In the genomic region with DNA sequence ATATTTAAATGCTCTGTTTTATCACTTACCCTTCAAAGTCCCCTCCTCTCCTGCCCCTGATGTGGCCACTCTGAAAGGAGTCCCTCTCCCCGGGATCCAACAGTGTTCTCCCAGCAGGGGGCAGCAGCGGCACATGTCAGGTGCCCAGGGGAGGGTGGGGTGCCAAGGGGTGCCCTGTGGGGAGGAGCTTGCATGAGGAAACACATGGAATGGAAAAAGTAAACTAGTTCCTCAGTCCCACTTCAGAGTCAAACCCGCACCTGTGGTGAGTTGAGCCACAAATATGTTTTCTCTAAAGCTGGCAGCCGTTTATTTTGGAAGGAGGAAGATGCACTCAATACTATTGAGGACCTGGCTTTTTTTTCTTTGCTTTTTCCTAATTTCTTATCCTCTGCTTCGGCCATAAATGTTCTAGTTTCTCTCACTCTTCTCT, we compare ENCODE assay signal across 8 cellular contexts. TPM values are rescaled to one million over a fixed set of nuclear protein-coding genes. Genes with fewer than 3 reads are reported as not detected.
DNase-seq lines count a peak whose midpoint lies in the region; ATAC-seq and TF ChIP-seq lines count a peak whose summit lies in the region.

No MANE protein-coding gene starts in this region.

- no peaks in the 10 kb centered on the region for H3K9me3 Mint-ChIP-seq in nephron progenitor cell
- no peaks in the 10 kb centered on the region for H3K9me3 Mint-ChIP-seq in stimulated activated naive CD8-positive, alpha-beta T cell treated with anti-CD3 and anti-CD28 coated beads, Interleukin-15, Interleukin-2, amounts not matched to agents 100 ng/mL and 50 ng/mL, for 24 hours

- in situ Hi-C loops in Caki2 (cut with HindIII; ENCODE audit: low pct_unique_long_range_greater_than_20kb, low sequenced_read_pairs): no loop called here

- H2AFZ ChIP-seq in fibroblast of lung (ENCODE audit: low read length): no peak overlapping the region

- H4K20me1 ChIP-seq in fibroblast of lung (ENCODE audit: control insufficient read depth, extremely low read depth, insufficient read depth, low read length): no peaks in the 10 kb centered on the region

- H3K27ac Mint-ChIP-seq in nephron progenitor cell: no peak overlapping the region
- H3K27ac Mint-ChIP-seq in stimulated activated naive CD8-positive, alpha-beta T cell treated with anti-CD3 and anti-CD28 coated beads, Interleukin-15, Interleukin-2, amounts not matched to agents 100 ng/mL and 50 ng/mL, for 24 hours: peak overlapping the region; percentile 87

- H3K27ac ChIP-seq in RWPE1 (no peak overlapping the region), fibroblast of lung (ENCODE audit: insufficient read depth, low read length) (no peak overlapping the region)

- H3K27me3 ChIP-seq in fibroblast of lung (ENCODE audit: control insufficient read depth, insufficient read depth, low read length): peaks cover 4% of the 10 kb centered on the region

- H3K36me3 ChIP-seq in fibroblast of lung (ENCODE audit: control insufficient read depth, insufficient read depth, low read length): no peaks in the 10 kb centered on the region

- no peaks in the 10 kb centered on the region for H3K36me3 Mint-ChIP-seq in nephron progenitor cell (ENCODE audit: low read depth)
- H3K36me3 Mint-ChIP-seq in stimulated activated naive CD8-positive, alpha-beta T cell treated with anti-CD3 and anti-CD28 coated beads, Interleukin-15, Interleukin-2, amounts not matched to agents 100 ng/mL and 50 ng/mL, for 24 hours (ENCODE audit: low read depth): no peaks in the 10 kb centered on the region

- POLR2A ChIA-PET in RWPE1 (lab: Yijun Ruan, JAX; ENCODE audit: low non-redundant PET): no interaction called here

- no peak overlapping the region for H3K9ac ChIP-seq in fibroblast of lung (ENCODE audit: insufficient read depth, low read length)

- H3K79me2 ChIP-seq in fibroblast of lung (ENCODE audit: control insufficient read depth, insufficient read depth, low read length): no peaks in the 10 kb centered on the region

- H3K4me1 Mint-ChIP-seq in nephron progenitor cell: peaks cover 19% of the 10 kb centered on the region
- H3K4me1 Mint-ChIP-seq in stimulated activated naive CD8-positive, alpha-beta T cell treated with anti-CD3 and anti-CD28 coated beads, Interleukin-15, Interleukin-2, amounts not matched to agents 100 ng/mL and 50 ng/mL, for 24 hours (ENCODE audit: low read depth): peaks cover 35% of the 10 kb centered on the region

- H3K9me3 ChIP-seq in fibroblast of lung (ENCODE audit: control insufficient read depth, insufficient read depth, low read depth, low read length): no peaks in the 10 kb centered on the region

- H3K4me2 ChIP-seq in fibroblast of lung (ENCODE audit: extremely low read depth, insufficient read depth, low read length): no peak overlapping the region

- CTCF ChIA-PET in RWPE1 (lab: Yijun Ruan, JAX): interaction anchor here (0.5 to 3.1 kb wide), 21 partner anchors 13 to 1094 kb away, joined by 3 to 41 read pairs (median 4); no protein-coding TSS in a partner anchor

- TF ChIP-seq CTCF in RWPE1 (conservative IDR thresholded peaks at IDR 0.05; ENCODE audit: low read depth) (peak; percentile 86), fibroblast of lung (conservative IDR thresholded peaks at IDR 0.05 in 1 of 2, IDR thresholded peaks at IDR 0.05 in 1 of 2; ENCODE audit: low read depth in 1 of 2, low read length in 2 of 2) (peak; percentile 74 to 79), nephron progenitor cell (IDR thresholded peaks at IDR 0.05) (peak; percentile 87)

- ATAC-seq in GM21528 (IDR thresholded peaks at IDR 0.05; ENCODE audit: low FRiP score, unreplicated experiment): peak; percentile 64

- no peaks in the 10 kb centered on the region for H3K4me1 ChIP-seq in fibroblast of lung (ENCODE audit: control insufficient read depth, extremely low read depth, insufficient read depth, low read length)

- H3K4me3 Mint-ChIP-seq in nephron progenitor cell: no peak overlapping the region
- peak overlapping the region; percentile 72 for H3K4me3 Mint-ChIP-seq in stimulated activated naive CD8-positive, alpha-beta T cell treated with anti-CD3 and anti-CD28 coated beads, Interleukin-15, Interleukin-2, amounts not matched to agents 100 ng/mL and 50 ng/mL, for 24 hours

- peaks cover 5% of the 10 kb centered on the region for H3K27me3 Mint-ChIP-seq in nephron progenitor cell (ENCODE audit: low read depth, poor library complexity)
- no peaks in the 10 kb centered on the region for H3K27me3 Mint-ChIP-seq in stimulated activated naive CD8-positive, alpha-beta T cell treated with anti-CD3 and anti-CD28 coated beads, Interleukin-15, Interleukin-2, amounts not matched to agents 100 ng/mL and 50 ng/mL, for 24 hours

- no peak overlapping the region for H3K4me3 ChIP-seq in fibroblast of lung (replicated peaks in 1 of 4; ENCODE audit: control extremely low read depth in 1 of 4, insufficient read depth in 1 of 4, low read depth in 3 of 4, low read length in 4 of 4)

- DNase-seq in Caki2 (ENCODE audit: low read depth) (peak; percentile 73), M059J (ENCODE audit: low read depth) (peak; percentile 84), RWPE1 (ENCODE audit: low spot score) (peak; percentile 96), activated T-helper 1 cell treated with Interleukin-2 at 50 U/mL for 16 hours (ENCODE audit: low read depth) (peak; percentile 85), fibroblast of lung (ENCODE audit: low read depth in 2 of 2) (peak; percentile 63 to 79), nephron progenitor cell (peak; percentile 95)

RNA-seq across cellular contexts. Expression of gene NRROS, which starts 30.1 kb away (rescaled TPM):
- not detected in 2 replicates for total RNA-seq in Caki2 (2014; rRNA removed; shearing (Covaris generic); ENCODE audit: low replicate concordance)
- total RNA-seq in M059J (2014; rRNA removed; shearing (Covaris generic)): 0.42 and 1.1 TPM in 2 replicates
- total RNA-seq in fibroblast of lung: under 0.01 and 0.33 TPM in 2 replicates
- 0.08 and 0.43 TPM in 2 replicates for polyA plus RNA-seq in fibroblast of lung
- polyA plus RNA-seq in fibroblast of lung (2012): 0.17 and 0.83 TPM in 2 replicates
- 0.12 and 1.3 TPM in 2 replicates for polyA minus RNA-seq in fibroblast of lung (ENCODE audit: low replicate concordance)

RNA-seq across cellular contexts. Expression of gene FBXO45, which starts 40.9 kb away (rescaled TPM):
- total RNA-seq in Caki2 (2014; rRNA removed; shearing (Covaris generic); ENCODE audit: low replicate concordance): 9.9 and 15.4 TPM in 2 replicates
- total RNA-seq in M059J (2014; rRNA removed; shearing (Covaris generic)): 18.9 and 26.6 TPM in 2 replicates
- 6.9 and 8.2 TPM in 2 replicates for total RNA-seq in fibroblast of lung
- 10.6 and 11.7 TPM in 2 replicates for polyA plus RNA-seq in fibroblast of lung
- 7.1 and 8.2 TPM in 2 replicates for polyA plus RNA-seq in fibroblast of lung (2012)
- polyA minus RNA-seq in fibroblast of lung (ENCODE audit: low replicate concordance): 0.59 and 3.9 TPM in 2 replicates

RNA-seq across cellular contexts. Expression of gene WDR53, which starts 41.0 kb away (rescaled TPM):
- 1.3 and 5.8 TPM in 2 replicates for total RNA-seq in Caki2 (2014; rRNA removed; shearing (Covaris generic); ENCODE audit: low replicate concordance)
- 10.4 and 16.2 TPM in 2 replicates for total RNA-seq in M059J (2014; rRNA removed; shearing (Covaris generic))
- total RNA-seq in fibroblast of lung: 8.3 and 9.0 TPM in 2 replicates
- 8.3 and 9.8 TPM in 2 replicates for polyA plus RNA-seq in fibroblast of lung
- polyA plus RNA-seq in fibroblast of lung (2012): 7.3 and 8.2 TPM in 2 replicates
- 4.0 and 8.0 TPM in 2 replicates for polyA minus RNA-seq in fibroblast of lung (ENCODE audit: low replicate concordance)
